8 cellular contexts compared by ENCODE assay signal in the genomic region with DNA sequence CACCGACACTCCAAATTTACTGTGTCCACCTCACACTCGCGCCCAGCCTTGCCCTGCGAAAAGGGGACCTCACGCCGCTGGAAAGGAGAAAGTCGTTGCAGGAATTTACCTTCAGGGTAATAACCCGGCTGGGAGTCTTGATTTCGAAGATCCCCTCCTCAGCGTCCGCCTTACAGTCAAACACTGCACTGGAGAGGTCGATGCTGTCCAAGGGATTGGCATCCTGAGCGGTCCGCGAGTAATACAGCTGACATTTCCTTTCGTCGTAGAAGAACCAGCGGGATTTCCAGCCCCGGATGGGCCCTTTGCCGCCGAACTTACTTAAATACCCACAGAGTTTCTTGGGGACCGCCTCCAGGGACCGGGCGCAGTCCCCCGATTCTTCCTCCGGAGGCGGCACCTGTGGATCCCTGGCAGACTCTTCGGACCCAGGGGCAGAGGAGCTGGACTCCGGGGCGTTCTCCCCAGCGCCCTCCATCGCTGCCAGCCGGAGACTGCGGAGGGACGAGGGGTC. TPM values are rescaled to one million over a fixed set of nuclear protein-coding genes. Genes with fewer than 3 reads are reported as not detected.
DNase-seq lines count a peak whose midpoint lies in the region; ATAC-seq lines count a peak whose summit lies in the region.

No MANE protein-coding gene starts in this region.

- no peak overlapping the region for H2BK12ac ChIP-seq in neuronal stem cell (ENCODE audit: low read length)

- no CpG with 5 or more reads among the region's 35 CpGs for WGBS in neuronal stem cell (ENCODE audit: extremely low coverage in 2 of 2, insufficient read length in 2 of 2, insufficient replicate concordance in 1 of 2), 2 donors

- H3K9me3 Mint-ChIP-seq in T-helper 2 cell treated with Interferon-gamma antibody and Interleukin-4, amounts not matched to agents 5 μg/mL and 100 μg/mL, for 36 hours: no peaks in the 10 kb centered on the region

- H3K79me1 ChIP-seq in neuronal stem cell (ENCODE audit: low read depth, low read length): no peaks in the 10 kb centered on the region

- peaks cover 4% of the 10 kb centered on the region; the same call in 1 of the 2 replicates for H3K36me3 ChIP-seq in ACC112 (ENCODE audit: insufficient read depth, low read length)
- no peaks in the 10 kb centered on the region for H3K36me3 ChIP-seq in neuronal stem cell (replicated peaks in 1 of 2; ENCODE audit: control insufficient read depth in 2 of 2, insufficient read depth in 2 of 2, low read length in 2 of 2)

- H3K9me3 ChIP-seq in neuronal stem cell (replicated peaks in 1 of 2; ENCODE audit: control insufficient read depth in 2 of 2, insufficient read depth in 1 of 2, low read depth in 1 of 2, low read length in 2 of 2): no peaks in the 10 kb centered on the region

- no peak overlapping the region for H4K8ac ChIP-seq in neuronal stem cell (ENCODE audit: low read depth, low read length)

- H3K18ac ChIP-seq in neuronal stem cell (ENCODE audit: low read length): peak overlapping the region; percentile 50

- no peak for DNase-seq in T-helper 2 cell treated with Interferon-gamma antibody and Interleukin-4, amounts not matched to agents 5 μg/mL and 100 μg/mL, for 36 hours (ENCODE audit: low spot score)
- DNase-seq in fibroblast of peridontal ligament (ENCODE audit: extremely low read depth): peak; percentile 53
- no peak for DNase-seq in neuronal stem cell (ENCODE audit: low spot score)
- no peak for DNase-seq in 8988T
- no peak for DNase-seq in NCI-H2171 (lab: John Stamatoyannopoulos, UW)

- H3K4me1 Mint-ChIP-seq in T-helper 2 cell treated with Interferon-gamma antibody and Interleukin-4, amounts not matched to agents 5 μg/mL and 100 μg/mL, for 36 hours (ENCODE audit: low read depth): peaks cover 17% of the 10 kb centered on the region

- peaks cover 39% of the 10 kb centered on the region for H3K4me1 ChIP-seq in ACC112 (ENCODE audit: control insufficient read depth, insufficient read depth, low read length, unreplicated experiment)
- peaks cover 6 to 12% of the 10 kb centered on the region in 2 donors for H3K4me1 ChIP-seq in neuronal stem cell (ENCODE audit: control insufficient read depth in 2 of 2, insufficient read depth in 1 of 2, low read depth in 1 of 2, low read length in 2 of 2)

- H3K4me2 ChIP-seq in neuronal stem cell (ENCODE audit: insufficient read depth, low read length, poor library complexity, severe bottlenecking): peak overlapping the region; percentile 78

- H3K27ac Mint-ChIP-seq in T-helper 2 cell treated with Interferon-gamma antibody and Interleukin-4, amounts not matched to agents 5 μg/mL and 100 μg/mL, for 36 hours: no peak overlapping the region

- H3K27ac ChIP-seq in ACC112 (ENCODE audit: low read depth, low read length) (peak overlapping the region; percentile 25), neuronal stem cell (replicated peaks; ENCODE audit: low read length) (no peak overlapping the region)

- peak overlapping the region; percentile 98 for H3K4me3 Mint-ChIP-seq in T-helper 2 cell treated with Interferon-gamma antibody and Interleukin-4, amounts not matched to agents 5 μg/mL and 100 μg/mL, for 36 hours

- no peak overlapping the region for H3K4ac ChIP-seq in neuronal stem cell (ENCODE audit: low read length)

- H3K4me3 ChIP-seq in ACC112 (ENCODE audit: low read depth, low read length): peak overlapping the region; percentile 93
- peak overlapping the region; percentile 84 for H3K4me3 ChIP-seq in neuronal stem cell (ENCODE audit: low read length in 2 of 2)

- peak overlapping the region; percentile 73 for H3K9ac ChIP-seq in neuronal stem cell (ENCODE audit: low read depth, low read length, poor library complexity)

- no peak overlapping the region for H4K91ac ChIP-seq in neuronal stem cell (ENCODE audit: low read depth, low read length, poor library complexity)

- H2BK120ac ChIP-seq in neuronal stem cell (ENCODE audit: low read depth, low read length): no peak overlapping the region

- no peak overlapping the region for H2BK5ac ChIP-seq in neuronal stem cell (ENCODE audit: low read length)

- no peak overlapping the region for H2AFZ ChIP-seq in ACC112 (ENCODE audit: low read length, unreplicated experiment)
- peak overlapping the region; percentile 99 for H2AFZ ChIP-seq in neuronal stem cell (ENCODE audit: low read length)

- ATAC-seq in GM18498 (IDR thresholded peaks at IDR 0.05; ENCODE audit: unreplicated experiment): peak; percentile 6
- peak; percentile 9 for ATAC-seq in HG03060 (IDR thresholded peaks at IDR 0.05; ENCODE audit: low read depth, unreplicated experiment)

- H2BK15ac ChIP-seq in neuronal stem cell (ENCODE audit: low read length): no peak overlapping the region

- no peak overlapping the region for H2AK5ac ChIP-seq in neuronal stem cell (ENCODE audit: low read depth, low read length)

- peaks cover 44% of the 10 kb centered on the region for H3K79me2 ChIP-seq in ACC112 (ENCODE audit: control insufficient read depth, insufficient read depth, low read length, unreplicated experiment)

- no peak overlapping the region for H3K14ac ChIP-seq in neuronal stem cell (ENCODE audit: low read length)

- peaks cover 7% of the 10 kb centered on the region for H3K27me3 Mint-ChIP-seq in T-helper 2 cell treated with Interferon-gamma antibody and Interleukin-4, amounts not matched to agents 5 μg/mL and 100 μg/mL, for 36 hours (ENCODE audit: low read depth)

- peak overlapping the region; percentile 62 for H3K23ac ChIP-seq in neuronal stem cell (ENCODE audit: low read depth, low read length, poor library complexity)

- peaks cover 3% of the 10 kb centered on the region for H3K36me3 Mint-ChIP-seq in T-helper 2 cell treated with Interferon-gamma antibody and Interleukin-4, amounts not matched to agents 5 μg/mL and 100 μg/mL, for 36 hours (ENCODE audit: low read depth)

- H3K27me3 ChIP-seq in ACC112 (ENCODE audit: insufficient read depth, low read length) (no peaks in the 10 kb centered on the region), neuronal stem cell (ENCODE audit: control insufficient read depth in 3 of 3, insufficient read depth in 3 of 3, low read depth in 1 of 3, low read length in 3 of 3) (peaks cover 0 to 34% (median 13%) of the 10 kb centered on the region in 3 experiments)

RNA-seq across cellular contexts. Expression of a gene that starts 0.3 kb away (rescaled TPM):
- 0.93 TPM for polyA plus RNA-seq in neuronal stem cell (2013, experiment 1 of 2)
- 0.93 TPM for polyA plus RNA-seq in neuronal stem cell (2013, experiment 2 of 2)
